ENCODE assay signal across 8 cellular contexts in the genomic region with DNA sequence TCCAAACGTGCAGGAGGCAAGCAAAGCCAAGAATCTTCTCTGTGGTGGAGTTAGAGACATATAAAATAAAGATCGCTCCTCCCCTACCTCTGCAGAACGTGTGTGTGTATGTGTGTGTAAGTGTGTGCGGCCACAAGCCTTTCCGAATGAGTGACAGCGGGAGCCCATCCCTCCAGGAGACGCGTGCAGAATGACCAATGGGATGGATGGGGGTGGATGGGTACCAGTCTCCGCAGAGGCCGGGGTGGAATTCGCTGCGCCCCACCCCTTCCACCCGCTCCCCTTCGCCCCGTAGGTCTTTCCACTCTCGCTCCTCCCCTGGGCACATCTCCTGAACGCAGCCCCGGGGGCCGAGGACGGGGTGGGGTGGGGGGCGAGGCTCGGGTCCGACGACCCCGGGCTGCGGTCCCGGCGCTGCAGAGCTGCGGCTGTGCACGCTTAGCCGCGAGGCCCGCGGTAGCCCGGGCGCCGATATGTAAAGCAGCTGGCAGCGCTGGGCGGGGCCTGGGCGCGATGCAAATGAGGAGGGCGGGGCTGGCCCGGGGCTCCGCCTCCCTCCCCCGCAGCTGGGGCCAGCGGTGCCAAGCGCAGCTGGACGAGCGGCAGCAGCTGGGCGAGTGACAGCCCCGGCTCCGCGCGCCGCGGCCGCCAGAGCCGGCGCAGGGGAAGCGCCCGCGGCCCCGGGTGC. TPM values are rescaled to one million over a fixed set of nuclear protein-coding genes. Genes with fewer than 3 reads are reported as not detected.
DNase-seq lines count a peak whose midpoint lies in the region; ATAC-seq and TF ChIP-seq lines count a peak whose summit lies in the region.

PRKCB (plus strand) TSS at position 594 of the 688 bp plus-strand sequence.

- TF ChIP-seq CTCF in OCI-LY7 (conservative IDR thresholded peaks at IDR 0.05; ENCODE audit: low read length), result no peak
- no peak for TF ChIP-seq CTCF in fibroblast of villous mesenchyme (IDR thresholded peaks at IDR 0.05; ENCODE audit: insufficient read depth, low read depth, low read length)
- no peak for TF ChIP-seq CTCF in neural progenitor cell (IDR thresholded peaks at IDR 0.05)

- peak within 1 kb of the TSS; percentile 18 for H3K27ac ChIP-seq in OCI-LY7 (ENCODE audit: low read depth, low read length, poor library complexity, severe bottlenecking)
- H3K27ac ChIP-seq in neural progenitor cell, result no peak within 1 kb of the TSS

- H3F3A ChIP-seq in neural progenitor cell (ENCODE audit: low read depth), result no peaks in the 10 kb centered on the region

- peak within 1 kb of the TSS; percentile 85 for H3K4me3 ChIP-seq in OCI-LY7 (ENCODE audit: low read depth, low read length, poor library complexity, severe bottlenecking)
- no peak within 1 kb of the TSS for H3K4me3 ChIP-seq in fibroblast of villous mesenchyme (ENCODE audit: low read depth, low read length)
- peak within 1 kb of the TSS; percentile 69 for H3K4me3 ChIP-seq in neural progenitor cell

- peaks cover 3% of the 10 kb centered on the region; the same call in 1 of the 2 replicates for H3K9me3 ChIP-seq in OCI-LY7 (ENCODE audit: low read length)
- no peaks in the 10 kb centered on the region for H3K9me3 ChIP-seq in neural progenitor cell (ENCODE audit: low read depth)

- ATAC-seq in HG02981 (IDR thresholded peaks at IDR 0.05; ENCODE audit: unreplicated experiment), result peak; percentile 75
- ATAC-seq in activated T-cell treated with anti-CD3 and anti-CD28 coated beads, Interleukin-2, amount 50 U/mL, for 72 hours (replicated peaks in 1 of 2), result peak; percentile 85 to 90
- peak; percentile 85 for ATAC-seq in stimulated activated naive CD8-positive, alpha-beta T cell treated with anti-CD3 and anti-CD28 coated beads, Interleukin-15, amount 100 ng/mL, for 72 hours

- peak within 1 kb of the TSS; percentile 64 for H3K27ac Mint-ChIP-seq in activated T-cell treated with anti-CD3 and anti-CD28 coated beads, Interleukin-2, amount 50 U/mL, for 72 hours
- no peak within 1 kb of the TSS for H3K27ac Mint-ChIP-seq in neural progenitor cell
- H3K27ac Mint-ChIP-seq in stimulated activated naive CD8-positive, alpha-beta T cell treated with anti-CD3 and anti-CD28 coated beads, Interleukin-15, amount 100 ng/mL, for 72 hours, result peak within 1 kb of the TSS; percentile 95

- no TSS peak for BruUV-seq in OCI-LY7 (replicated peaks; lab: Mats Ljungman, UMichigan)

- H3K4me1 ChIP-seq in OCI-LY7 (ENCODE audit: insufficient read depth, low read length, poor library complexity, severe bottlenecking) (peaks cover 46% of the 10 kb centered on the region), neural progenitor cell (peaks cover 19% of the 10 kb centered on the region)

- DNase-seq in NCI-H2029 (lab: John Stamatoyannopoulos, UW), result peak; percentile 39
- DNase-seq in NCI-H2029 treated with DMSO at 0.1 percent for 48 hours (lab: John Stamatoyannopoulos, UW), result no peak
- DNase-seq in OCI-LY7 (ENCODE audit: low spot score), result peak; percentile 92
- peak; percentile 92 to 96 for DNase-seq in activated T-cell treated with anti-CD3 and anti-CD28 coated beads, Interleukin-2, amount 50 U/mL, for 72 hours
- peak; percentile 23 for DNase-seq in fibroblast of villous mesenchyme (ENCODE audit: low read depth)
- DNase-seq in neural progenitor cell (ENCODE audit: low spot score), result peak; percentile 98
- DNase-seq in stimulated activated naive CD8-positive, alpha-beta T cell treated with anti-CD3 and anti-CD28 coated beads, Interleukin-15, amount 100 ng/mL, for 72 hours, result peak; percentile 90 to 93

- H4K20me1 ChIP-seq in OCI-LY7 (ENCODE audit: insufficient read depth, low read length) (no peaks in the 10 kb centered on the region), neural progenitor cell (ENCODE audit: low read depth) (peaks cover 14% of the 10 kb centered on the region)

- H3K27me3 Mint-ChIP-seq in activated T-cell treated with anti-CD3 and anti-CD28 coated beads, Interleukin-2, amount 50 U/mL, for 72 hours (ENCODE audit: low read depth), result no peaks in the 10 kb centered on the region
- H3K27me3 Mint-ChIP-seq in neural progenitor cell (ENCODE audit: insufficient read depth, low read depth), result peaks cover 43% of the 10 kb centered on the region
- H3K27me3 Mint-ChIP-seq in stimulated activated naive CD8-positive, alpha-beta T cell treated with anti-CD3 and anti-CD28 coated beads, Interleukin-15, amount 100 ng/mL, for 72 hours, result no peaks in the 10 kb centered on the region

- peaks cover 56% of the 10 kb centered on the region for H3K4me1 Mint-ChIP-seq in activated T-cell treated with anti-CD3 and anti-CD28 coated beads, Interleukin-2, amount 50 U/mL, for 72 hours (ENCODE audit: low read depth)
- H3K4me1 Mint-ChIP-seq in neural progenitor cell, result peaks cover 15% of the 10 kb centered on the region
- peaks cover 49% of the 10 kb centered on the region for H3K4me1 Mint-ChIP-seq in stimulated activated naive CD8-positive, alpha-beta T cell treated with anti-CD3 and anti-CD28 coated beads, Interleukin-15, amount 100 ng/mL, for 72 hours

- H3K4me2 ChIP-seq in OCI-LY7 (ENCODE audit: low read length) (peak within 1 kb of the TSS; percentile 90), neural progenitor cell (peak within 1 kb of the TSS; percentile 96)

- H3K36me3 Mint-ChIP-seq in activated T-cell treated with anti-CD3 and anti-CD28 coated beads, Interleukin-2, amount 50 U/mL, for 72 hours (ENCODE audit: insufficient read depth in 2 of 2), result peaks cover 7 to 13% of the 10 kb centered on the region in 2 donors
- H3K36me3 Mint-ChIP-seq in neural progenitor cell, result no peaks in the 10 kb centered on the region

- peaks cover under 1% of the 10 kb centered on the region in 2 donors for H3K9me3 Mint-ChIP-seq in activated T-cell treated with anti-CD3 and anti-CD28 coated beads, Interleukin-2, amount 50 U/mL, for 72 hours
- peaks cover 5% of the 10 kb centered on the region for H3K9me3 Mint-ChIP-seq in neural progenitor cell
- peaks cover 9 to 10% of the 10 kb centered on the region in 2 donors for H3K9me3 Mint-ChIP-seq in stimulated activated naive CD8-positive, alpha-beta T cell treated with anti-CD3 and anti-CD28 coated beads, Interleukin-15, amount 100 ng/mL, for 72 hours

- POLR2A ChIA-PET in OCI-LY7 (lab: Charles Lee), result interaction anchor here (0.6 kb wide), 1 partner anchor 31 kb away, joined by 5 read pairs; no protein-coding TSS in a partner anchor

- H3K79me2 ChIP-seq in OCI-LY7 (ENCODE audit: insufficient read depth, low read depth, low read length), result no peaks in the 10 kb centered on the region
- no peaks in the 10 kb centered on the region for H3K79me2 ChIP-seq in neural progenitor cell (ENCODE audit: low read depth)

- H2AFZ ChIP-seq in OCI-LY7 (ENCODE audit: low read length) (peak within 1 kb of the TSS; percentile 38; the same call in 1 of the 2 replicates), neural progenitor cell (replicated peaks) (peak within 1 kb of the TSS; percentile 85)

- no peak within 1 kb of the TSS for H3K9ac ChIP-seq in neural progenitor cell

- CTCF ChIA-PET in OCI-LY7 (lab: Charles Lee; ENCODE audit: unreplicated experiment), result no interaction called here

- H3K4me3 Mint-ChIP-seq in activated T-cell treated with anti-CD3 and anti-CD28 coated beads, Interleukin-2, amount 50 U/mL, for 72 hours, result peak within 1 kb of the TSS; percentile 95 to 99
- peak within 1 kb of the TSS; percentile 89 for H3K4me3 Mint-ChIP-seq in neural progenitor cell
- H3K4me3 Mint-ChIP-seq in stimulated activated naive CD8-positive, alpha-beta T cell treated with anti-CD3 and anti-CD28 coated beads, Interleukin-15, amount 100 ng/mL, for 72 hours, result peak within 1 kb of the TSS; percentile 94 to 98

- no peaks in the 10 kb centered on the region for H3K9me2 ChIP-seq in OCI-LY7 (ENCODE audit: insufficient read depth, low read length)

- intact Hi-C loops in OCI-LY7 (cut with micrococcal nuclease; ENCODE audit: unreplicated experiment), result loop anchor here (2.0 to 5.0 kb wide), 2 partner anchors 29 to 42 kb away; no protein-coding TSS in a partner anchor

- no peaks in the 10 kb centered on the region for H3K36me3 ChIP-seq in OCI-LY7 (ENCODE audit: insufficient read depth, low read length)
- H3K36me3 ChIP-seq in neural progenitor cell, result no peaks in the 10 kb centered on the region

- peaks cover 68% of the 10 kb centered on the region for H3K27me3 ChIP-seq in neural progenitor cell

RNA-seq across cellular contexts. Expression of gene PRKCB, which starts in this region (rescaled TPM):
- total RNA-seq in OCI-LY7 (2014; rRNA removed; shearing (Covaris generic)), result 21.0 and 24.2 TPM in 2 replicates
- total RNA-seq in OCI-LY7 (2022) (44.5 and 51.6 TPM in 2 replicates), fibroblast of villous mesenchyme (under 0.01 TPM in 1 of 2 replicates, not detected in the other), neural progenitor cell (ENCODE audit: low replicate concordance) (5.0 and 9.5 TPM in 2 replicates)
- total RNA-seq in activated T-cell treated with anti-CD3 and anti-CD28 coated beads, Interleukin-2, amount 50 U/mL, for 72 hours, result 10 to 100 TPM; 72.1 to 77.0 TPM

Comparison
In these comparisons a context has a peak if more than half of its experiments do, and no peak if none do; other contexts are left out.
1. Peak in DNase-seq in fibroblast of villous mesenchyme; RNA of the gene not detected or under 1 TPM.